In the genomic region with DNA sequence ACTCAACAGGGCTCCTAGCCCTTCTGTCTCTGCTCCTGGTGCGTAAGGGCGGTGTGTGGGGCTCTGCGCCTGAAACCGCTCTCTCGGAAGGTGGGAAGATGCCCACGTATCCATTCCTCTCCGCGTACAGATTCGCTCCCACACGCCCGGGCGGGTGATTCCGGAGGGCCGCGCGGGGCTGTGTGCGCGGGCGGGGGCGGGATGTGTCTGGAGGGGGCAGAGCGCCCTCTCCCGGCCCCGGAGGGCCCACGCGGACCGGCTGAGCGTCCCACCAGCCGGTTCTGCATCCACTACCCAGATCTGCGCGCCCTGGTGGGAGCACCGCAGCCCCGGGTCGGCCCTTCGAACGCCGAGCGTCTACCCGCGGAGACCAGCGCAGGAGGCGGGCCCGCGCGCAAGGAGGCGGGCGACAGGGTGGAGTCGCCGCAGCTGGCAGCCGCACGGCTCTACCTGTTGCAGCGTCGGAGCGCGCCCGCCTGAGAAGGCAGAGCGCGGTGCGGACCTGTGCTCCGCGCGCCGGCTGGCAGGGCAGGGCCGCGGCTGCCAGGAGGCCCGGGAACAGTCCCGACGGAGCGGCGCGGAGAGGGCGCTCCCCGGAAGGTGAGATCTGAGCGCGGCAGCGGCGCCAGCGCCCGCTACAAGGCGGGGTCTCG, we compare ENCODE assay signal across 8 cellular contexts. TPM values are rescaled to one million over a fixed set of nuclear protein-coding genes. Genes with fewer than 3 reads are reported as not detected.
DNase-seq lines count a peak whose midpoint lies in the region; ATAC-seq and TF ChIP-seq lines count a peak whose summit lies in the region.

No MANE protein-coding gene starts in this region.

- DNase-seq in NCI-H146 treated with DMSO at 0.1 percent for 48 hours (lab: John Stamatoyannopoulos, UW; ENCODE audit: unreplicated experiment) = peak; percentile 89
- DNase-seq in activated CD4-positive, alpha-beta memory T cell treated with anti-CD3 and anti-CD28 coated beads for 36 hours = peak; percentile 68
- DNase-seq in epithelial cell of prostate (ENCODE audit: low read depth, low spot score) = peak; percentile 29
- peak; percentile 49 to 70 (median 54) for DNase-seq in mucosa of descending colon
- DNase-seq in stimulated activated CD8-positive, alpha-beta memory T cell treated with anti-CD3 and anti-CD28 coated beads, Interleukin-4, amount 100 ng/mL, for 48 hours = peak; percentile 74

- ATAC-seq in HG02610 (IDR thresholded peaks at IDR 0.05; ENCODE audit: unreplicated experiment) (peak; percentile 53), mucosa of descending colon (peak; percentile 92), GM18520 (IDR thresholded peaks at IDR 0.05; ENCODE audit: unreplicated experiment) (no peak)

- H3K4me3 Mint-ChIP-seq in activated CD4-positive, alpha-beta memory T cell treated with anti-CD3 and anti-CD28 coated beads for 36 hours = peak overlapping the region; percentile 53

- H3K27ac ChIP-seq in epithelial cell of prostate = no peak overlapping the region

- intact Hi-C loops in activated CD4-positive, alpha-beta memory T cell treated with anti-CD3 and anti-CD28 coated beads for 36 hours (cut with micrococcal nuclease) = loop anchor here (1.0 to 5.0 kb wide), 4 partner anchors 88 to 175 kb away; a partner anchor contains a TSS
- intact Hi-C loops in mucosa of descending colon (cut with DNase I, micrococcal nuclease) = no loop called here

- H3K36me3 ChIP-seq in mucosa of descending colon (ENCODE audit: low read depth) = no peaks in the 10 kb centered on the region

- H3K9me3 Mint-ChIP-seq in activated CD4-positive, alpha-beta memory T cell treated with anti-CD3 and anti-CD28 coated beads for 36 hours = no peaks in the 10 kb centered on the region

- peak; percentile 72 for TF ChIP-seq CTCF in GM12875 (IDR thresholded peaks at IDR 0.05; ENCODE audit: borderline replicate concordance, insufficient read depth, low read depth, low read length)
- TF ChIP-seq CTCF in mucosa of descending colon (IDR thresholded peaks at IDR 0.05) = no peak

- peaks cover 12% of the 10 kb centered on the region for H3K4me1 ChIP-seq in mucosa of descending colon (ENCODE audit: low read depth)

- CTCF ChIA-PET in activated CD4-positive, alpha-beta memory T cell treated with anti-CD3 and anti-CD28 coated beads for 36 hours (lab: Charles Lee) = interaction anchor here (0.6 to 1.6 kb wide), 7 partner anchors 9 to 119 kb away, joined by 3 to 10 read pairs (median 4); a partner anchor contains a TSS

- no peaks in the 10 kb centered on the region for H3K36me3 Mint-ChIP-seq in activated CD4-positive, alpha-beta memory T cell treated with anti-CD3 and anti-CD28 coated beads for 36 hours

- peaks cover 19% of the 10 kb centered on the region for H3K4me1 Mint-ChIP-seq in activated CD4-positive, alpha-beta memory T cell treated with anti-CD3 and anti-CD28 coated beads for 36 hours (ENCODE audit: low read depth)

- POLR2A ChIA-PET in activated CD4-positive, alpha-beta memory T cell treated with anti-CD3 and anti-CD28 coated beads for 36 hours (lab: Charles Lee) = no interaction called here

- peaks cover 57% of the 10 kb centered on the region for H3K27me3 Mint-ChIP-seq in activated CD4-positive, alpha-beta memory T cell treated with anti-CD3 and anti-CD28 coated beads for 36 hours

- H3K9me3 ChIP-seq in mucosa of descending colon = no peaks in the 10 kb centered on the region

- H3K4me3 ChIP-seq in GM12875 (ENCODE audit: low read depth, low read length) (peak overlapping the region; percentile 40), mucosa of descending colon (no peak overlapping the region)

- no peak overlapping the region for H3K27ac Mint-ChIP-seq in activated CD4-positive, alpha-beta memory T cell treated with anti-CD3 and anti-CD28 coated beads for 36 hours

RNA-seq across cellular contexts. Expression of a gene that starts 1.4 kb away (rescaled TPM):
- not detected for total RNA-seq in activated CD4-positive, alpha-beta memory T cell treated with anti-CD3 and anti-CD28 coated beads for 36 hours
- under 1 TPM; 0.25 to 0.67 (median 0.29) TPM for total RNA-seq in mucosa of descending colon

Comparison
In these comparisons a context has a peak if more than half of its experiments do, and no peak if none do; other contexts are left out.
1. DNase-seq: peak in every context shown above with its lines; median percentile 89 in NCI-H146 treated with DMSO at 0.1 percent for 48 hours; 74 in stimulated activated CD8-positive, alpha-beta memory T cell treated with anti-CD3 and anti-CD28 coated beads, Interleukin-4, amount 100 ng/mL, for 48 hours; 68 in activated CD4-positive, alpha-beta memory T cell treated with anti-CD3 and anti-CD28 coated beads for 36 hours; 54 in mucosa of descending colon; 29 in epithelial cell of prostate.